In the genomic region with DNA sequence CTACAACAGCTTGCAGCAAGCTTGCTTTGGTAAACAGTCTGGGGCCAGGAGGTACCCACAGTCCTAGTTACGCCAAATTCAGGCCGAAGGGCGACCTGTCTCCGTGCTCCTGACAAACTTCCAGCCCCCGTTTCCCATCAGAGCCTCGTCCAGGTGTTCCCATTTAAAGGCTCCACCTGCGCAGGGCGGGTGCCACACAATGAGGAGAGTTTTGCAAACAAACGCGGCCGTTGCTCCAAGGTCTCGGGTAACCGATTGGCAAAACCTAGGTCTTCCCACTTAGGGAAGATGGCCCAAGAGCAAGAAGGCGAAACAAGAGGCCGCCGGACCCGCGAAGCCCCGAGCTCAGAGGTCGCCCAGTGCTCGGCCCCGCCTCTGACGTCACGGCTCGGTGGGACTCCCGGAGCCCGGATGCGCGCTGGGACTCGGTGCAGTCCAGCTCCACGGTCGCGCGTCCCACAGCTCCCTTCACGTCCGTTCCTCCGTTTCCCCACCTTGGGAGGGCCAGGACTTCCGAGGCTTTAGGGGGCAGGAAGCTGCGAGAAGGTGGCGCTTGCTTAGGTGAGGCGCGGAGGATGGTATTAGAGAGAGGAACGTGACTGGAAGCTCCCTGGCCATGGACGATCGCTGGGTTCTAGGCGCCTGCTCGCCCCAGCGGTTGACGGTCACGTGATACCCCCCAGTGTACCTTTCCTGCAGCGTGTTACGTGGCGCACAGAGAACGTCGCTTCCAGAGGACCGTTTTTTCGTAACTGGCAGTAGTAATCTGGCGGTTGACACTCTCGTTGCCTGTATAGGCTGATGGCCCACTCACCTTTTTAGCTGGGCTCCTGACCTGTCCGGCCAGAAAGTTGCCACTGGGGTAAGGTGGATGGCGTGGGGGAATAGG, we compare ENCODE assay signal across 8 cellular contexts. TPM values are rescaled to one million over a fixed set of nuclear protein-coding genes. Genes with fewer than 3 reads are reported as not detected.
DNase-seq lines count a peak whose midpoint lies in the region; ATAC-seq lines count a peak whose summit lies in the region.

No MANE protein-coding gene starts in this region.

- peak overlapping the region; percentile 64 for H3K4me3 ChIP-seq in BLaER1
- peak overlapping the region; percentile 68 for H3K4me3 ChIP-seq in Jurkat, Clone E6-1 (ENCODE audit: low read length)
- peak overlapping the region; percentile 6 for H3K4me3 ChIP-seq in ectodermal cell (ENCODE audit: insufficient read depth, low read depth, low read length)
- H3K4me3 ChIP-seq in muscle layer of duodenum (ENCODE audit: low read depth in 1 of 2, low read length in 2 of 2): peak overlapping the region; percentile 70 to 72

- intact Hi-C loops in activated CD4-positive, alpha-beta memory T cell treated with anti-CD3 and anti-CD28 coated beads for 36 hours (cut with micrococcal nuclease): loop anchor here (1.0 kb wide), 2 partner anchors 35 to 41 kb away; a partner anchor contains a TSS

- H3K27me3 ChIP-seq in BLaER1: no peaks in the 10 kb centered on the region
- no peaks in the 10 kb centered on the region for H3K27me3 ChIP-seq in ectodermal cell (ENCODE audit: control insufficient read depth, insufficient read depth, low read length, poor library complexity, severe bottlenecking)
- H3K27me3 ChIP-seq in muscle layer of duodenum (ENCODE audit: low read depth, low read length): no peaks in the 10 kb centered on the region

- peak; percentile 82 for DNase-seq in Jurkat, Clone E6-1 (ENCODE audit: low read depth, low spot score)
- peak; percentile 84 for DNase-seq in activated CD4-positive, alpha-beta memory T cell treated with anti-CD3 and anti-CD28 coated beads for 36 hours
- peak; percentile 56 to 80 for DNase-seq in stimulated activated effector memory CD8-positive, alpha-beta T cell treated with anti-CD3 and anti-CD28 coated beads, Interleukin-12 subunit alpha, Interleukin-12 subunit beta, amount 100 ng/mL, for 72 hours (ENCODE audit: low spot score in 2 of 2)
- DNase-seq in GOT3 (lab: John Stamatoyannopoulos, UW): no peak

- H4K20me1 ChIP-seq in BLaER1: no peaks in the 10 kb centered on the region

- peak overlapping the region; percentile 58 for H3K9ac ChIP-seq in BLaER1

- WGBS in ectodermal cell, 2 experiments: 89 to 90% methylated on average over 61 of the region's 61 CpGs

- H3K4me3 Mint-ChIP-seq in activated CD4-positive, alpha-beta memory T cell treated with anti-CD3 and anti-CD28 coated beads for 36 hours: peak overlapping the region; percentile 84
- H3K4me3 Mint-ChIP-seq in stimulated activated effector memory CD8-positive, alpha-beta T cell treated with anti-CD3 and anti-CD28 coated beads, Interleukin-12 subunit alpha, Interleukin-12 subunit beta, amount 100 ng/mL, for 72 hours: peak overlapping the region; percentile 81

- H3K4me1 Mint-ChIP-seq in activated CD4-positive, alpha-beta memory T cell treated with anti-CD3 and anti-CD28 coated beads for 36 hours (ENCODE audit: low read depth): peaks cover 5% of the 10 kb centered on the region
- peaks cover 8% of the 10 kb centered on the region for H3K4me1 Mint-ChIP-seq in stimulated activated effector memory CD8-positive, alpha-beta T cell treated with anti-CD3 and anti-CD28 coated beads, Interleukin-12 subunit alpha, Interleukin-12 subunit beta, amount 100 ng/mL, for 72 hours

- no peaks in the 10 kb centered on the region for H3K9me3 Mint-ChIP-seq in activated CD4-positive, alpha-beta memory T cell treated with anti-CD3 and anti-CD28 coated beads for 36 hours
- no peaks in the 10 kb centered on the region for H3K9me3 Mint-ChIP-seq in stimulated activated effector memory CD8-positive, alpha-beta T cell treated with anti-CD3 and anti-CD28 coated beads, Interleukin-12 subunit alpha, Interleukin-12 subunit beta, amount 100 ng/mL, for 72 hours

- H3K9me3 ChIP-seq in BLaER1 (peaks cover 13% of the 10 kb centered on the region; the same call in 1 of the 2 replicates), ectodermal cell (ENCODE audit: control insufficient read depth, low read length) (no peaks in the 10 kb centered on the region), muscle layer of duodenum (ENCODE audit: control insufficient read depth in 1 of 2, low read length in 2 of 2) (no peaks in the 10 kb centered on the region)

- H3K4me1 ChIP-seq in BLaER1 (peaks cover 18% of the 10 kb centered on the region; the same call in 1 of the 2 replicates), ectodermal cell (ENCODE audit: control insufficient read depth, insufficient read depth, low read length) (no peaks in the 10 kb centered on the region), muscle layer of duodenum (ENCODE audit: control insufficient read depth in 1 of 2, insufficient read depth in 2 of 2, low read length in 2 of 2) (peaks cover 3 to 5% of the 10 kb centered on the region in 2 donors)

- H3K27ac Mint-ChIP-seq in activated CD4-positive, alpha-beta memory T cell treated with anti-CD3 and anti-CD28 coated beads for 36 hours: peak overlapping the region; percentile 91
- peak overlapping the region; percentile 92 for H3K27ac Mint-ChIP-seq in stimulated activated effector memory CD8-positive, alpha-beta T cell treated with anti-CD3 and anti-CD28 coated beads, Interleukin-12 subunit alpha, Interleukin-12 subunit beta, amount 100 ng/mL, for 72 hours

- H3K4me2 ChIP-seq in BLaER1: peak overlapping the region; percentile 73

- H3K27ac ChIP-seq in BLaER1: peak overlapping the region; percentile 68; the same call in 1 of the 2 replicates
- no peak overlapping the region for H3K27ac ChIP-seq in ectodermal cell (ENCODE audit: insufficient read depth, low read depth, low read length, poor library complexity, severe bottlenecking)
- peak overlapping the region; percentile 90 for H3K27ac ChIP-seq in muscle layer of duodenum (ENCODE audit: low read length)

- no peaks in the 10 kb centered on the region for H3K27me3 Mint-ChIP-seq in activated CD4-positive, alpha-beta memory T cell treated with anti-CD3 and anti-CD28 coated beads for 36 hours

- CTCF ChIA-PET in activated CD4-positive, alpha-beta memory T cell treated with anti-CD3 and anti-CD28 coated beads for 36 hours (lab: Charles Lee): interaction anchor here (1.2 kb wide), 1 partner anchor 13 kb away, joined by 5 read pairs; no protein-coding TSS in a partner anchor

- H3K36me3 ChIP-seq in BLaER1 (no peaks in the 10 kb centered on the region), ectodermal cell (ENCODE audit: control insufficient read depth, insufficient read depth, low read length) (no peaks in the 10 kb centered on the region), muscle layer of duodenum (ENCODE audit: control insufficient read depth in 1 of 2, insufficient read depth in 2 of 2, low read length in 2 of 2) (no peaks in the 10 kb centered on the region)

- POLR2A ChIA-PET in activated CD4-positive, alpha-beta memory T cell treated with anti-CD3 and anti-CD28 coated beads for 36 hours (lab: Charles Lee): interaction anchor here (0.8 to 3.2 kb wide), 6 partner anchors 11 to 303 kb away, joined by 3 to 25 read pairs (median 8); a partner anchor contains a TSS

- no peaks in the 10 kb centered on the region for H3K36me3 Mint-ChIP-seq in activated CD4-positive, alpha-beta memory T cell treated with anti-CD3 and anti-CD28 coated beads for 36 hours
- peaks cover 10% of the 10 kb centered on the region for H3K36me3 Mint-ChIP-seq in stimulated activated effector memory CD8-positive, alpha-beta T cell treated with anti-CD3 and anti-CD28 coated beads, Interleukin-12 subunit alpha, Interleukin-12 subunit beta, amount 100 ng/mL, for 72 hours

- peak; percentile 82 for ATAC-seq in GM21360 (IDR thresholded peaks at IDR 0.05; ENCODE audit: unreplicated experiment)
- ATAC-seq in stimulated activated effector memory CD8-positive, alpha-beta T cell treated with anti-CD3 and anti-CD28 coated beads, Interleukin-12 subunit alpha, Interleukin-12 subunit beta, amount 100 ng/mL, for 72 hours: peak; percentile 93

RNA-seq across cellular contexts. Expression of a gene that starts 41.8 kb away (rescaled TPM):
- 12.4 TPM for polyA plus RNA-seq in Jurkat, Clone E6-1 (2012; ENCODE audit: insufficient read depth, insufficient read length)
- total RNA-seq in activated CD4-positive, alpha-beta memory T cell treated with anti-CD3 and anti-CD28 coated beads for 36 hours: 10 to 100 TPM; 26.2 to 28.8 TPM
- 8.6 TPM for polyA plus RNA-seq in ectodermal cell (2013, experiment 1 of 4)
- polyA plus RNA-seq in ectodermal cell (2013, experiment 2 of 4): 10.2 TPM
- 6.6 TPM for polyA plus RNA-seq in ectodermal cell (2013, experiment 3 of 4)
- 8.6 TPM for polyA plus RNA-seq in ectodermal cell (2013, experiment 4 of 4)

Comparison
In these comparisons a context has a peak if more than half of its experiments do, and no peak if none do; other contexts are left out.
1. H3K4me3 ChIP-seq: peak in every context shown above with its lines; median percentile 71 in muscle layer of duodenum; 68 in Jurkat, Clone E6-1; 64 in BLaER1; 6 in ectodermal cell.